Comparison of ENCODE assay signal across 9 cellular contexts in genomic region chr9:123927625-123928308, GRCh38. TPM values are rescaled to one million over a fixed set of nuclear protein-coding genes. Genes with fewer than 3 reads are reported as not detected.
DNase-seq lines count a peak whose midpoint lies in the region; ATAC-seq and TF ChIP-seq lines count a peak whose summit lies in the region.
"Had no signal": no experiment of that assay in that cellular context is flagged by ENCODE, and none has a peak within 500 bp of the region (broad histone marks: within the 10 kb centered on the region; RNA-seq: fewer than 3 reads in every experiment).

No MANE protein-coding gene starts in this region.

- in situ Hi-C loops in transverse colon (cut with MboI; ENCODE audit: low pct_ligation_motif_present in 1 of 4, low pct_unique_long_range_greater_than_20kb in 1 of 4, low sequenced_read_pairs in 3 of 4): no loop called here

- H3K4me3 ChIP-seq in fibroblast of villous mesenchyme (ENCODE audit: low read depth, low read length) (peak overlapping the region; percentile 5), transverse colon (peak overlapping the region in 1 of 4 donors; percentile 91)

- peaks cover 10% of the 10 kb centered on the region for H3K36me3 Mint-ChIP-seq in activated naive CD4-positive, alpha-beta T cell treated with anti-CD3 and anti-CD28 coated beads for 36 hours (ENCODE audit: low read depth)

- TF ChIP-seq POLR2A in transverse colon (IDR thresholded peaks at IDR 0.05): no peak

- no peaks in the 10 kb centered on the region for H3K9me3 ChIP-seq in transverse colon

- intact Hi-C loops in activated naive CD4-positive, alpha-beta T cell treated with anti-CD3 and anti-CD28 coated beads for 36 hours (cut with micrococcal nuclease): loop anchor here (2.0 to 5.0 kb wide), 5 partner anchors 13 to 240 kb away; no protein-coding TSS in a partner anchor
- intact Hi-C loops in transverse colon (cut with DNase I; ENCODE audit: low total_unique reads): no loop called here

- H3K27me3 Mint-ChIP-seq in activated naive CD4-positive, alpha-beta T cell treated with anti-CD3 and anti-CD28 coated beads for 36 hours (ENCODE audit: low read depth): no peaks in the 10 kb centered on the region

- no peaks in the 10 kb centered on the region for H3K27me3 ChIP-seq in transverse colon

- peak overlapping the region; percentile 4 for H3K27ac Mint-ChIP-seq in activated naive CD4-positive, alpha-beta T cell treated with anti-CD3 and anti-CD28 coated beads for 36 hours

- peak overlapping the region; percentile 79 for H3K4me3 Mint-ChIP-seq in activated naive CD4-positive, alpha-beta T cell treated with anti-CD3 and anti-CD28 coated beads for 36 hours

- peak overlapping the region; percentile 84 to 90 (median 87) for H3K27ac ChIP-seq in transverse colon

- 40 to 66% methylated on average over 3 of the region's 3 CpGs for WGBS in transverse colon (ENCODE audit: low coverage in 1 of 2), 2 donors

- TF ChIP-seq EP300 in transverse colon (IDR thresholded peaks at IDR 0.05; ENCODE audit: low read depth): no peak

- peaks cover 23 to 50% (median 32%) of the 10 kb centered on the region in 4 donors for H3K4me1 ChIP-seq in transverse colon

- peaks cover 39% of the 10 kb centered on the region for H3K4me1 Mint-ChIP-seq in activated naive CD4-positive, alpha-beta T cell treated with anti-CD3 and anti-CD28 coated beads for 36 hours (ENCODE audit: low read depth)

- no peak for ATAC-seq in GM19455 (IDR thresholded peaks at IDR 0.05; ENCODE audit: unreplicated experiment)
- ATAC-seq: left cardiac atrium had no signal

- no peaks in the 10 kb centered on the region for H3K36me3 ChIP-seq in transverse colon

- CTCF ChIA-PET in activated naive CD4-positive, alpha-beta T cell treated with anti-CD3 and anti-CD28 coated beads for 36 hours (lab: Charles Lee): interaction anchor here (1.8 kb wide), 1 partner anchor 380 kb away, joined by 4 read pairs; no protein-coding TSS in a partner anchor

- no peaks in the 10 kb centered on the region for H3K9me3 Mint-ChIP-seq in activated naive CD4-positive, alpha-beta T cell treated with anti-CD3 and anti-CD28 coated beads for 36 hours

- no peak for TF ChIP-seq CTCF in fibroblast of villous mesenchyme (IDR thresholded peaks at IDR 0.05; ENCODE audit: insufficient read depth, low read depth, low read length)
- TF ChIP-seq CTCF in transverse colon (IDR thresholded peaks at IDR 0.05): no peak

- DNase-seq in activated naive CD4-positive, alpha-beta T cell treated with anti-CD3 and anti-CD28 coated beads for 36 hours: no peak
- DNase-seq in activated naive CD4-positive, alpha-beta T cell treated with Interleukin-2 at 50 U/mL for 16 hours: no peak
- DNase-seq in RKO (ENCODE audit: low spot score): peak; percentile 27
- DNase-seq in fibroblast of villous mesenchyme (ENCODE audit: low read depth): peak; percentile 88
- peak; percentile 33 for DNase-seq in transverse colon
- no peak for DNase-seq in NCI-H1417 (lab: John Stamatoyannopoulos, UW)
- DNase-seq in T1000 (lab: John Stamatoyannopoulos, UW): no peak
- DNase-seq: left cardiac atrium had no signal

RNA-seq across cellular contexts. Expression of gene DENND1A, which starts 2.2 kb away (rescaled TPM):
- 10 to 100 TPM; 28.4 to 29.6 TPM for total RNA-seq in activated naive CD4-positive, alpha-beta T cell treated with anti-CD3 and anti-CD28 coated beads for 36 hours
- total RNA-seq in fibroblast of villous mesenchyme (15.5 and 22.9 TPM in 2 replicates), transverse colon (10 to 100 TPM; 12.5 to 78.6 (median 40.0) TPM)

Comparison
In these comparisons a context has a peak if more than half of its experiments do, and no peak if none do; other contexts are left out.
1. DNase-seq: peak in RKO (single experiment), fibroblast of villous mesenchyme (single experiment) and transverse colon (single experiment); none in activated naive CD4-positive, alpha-beta T cell treated with anti-CD3 and anti-CD28 coated beads for 36 hours (single experiment), activated naive CD4-positive, alpha-beta T cell treated with Interleukin-2 at 50 U/mL for 16 hours (single experiment), NCI-H1417 (0 of 3) and T1000 (single experiment).